19 cellular contexts compared by ENCODE assay signal in genomic region chr13:47708386-47708785, GRCh38.
DNase-seq lines count a peak whose midpoint lies in the region; ATAC-seq and TF ChIP-seq lines count a peak whose summit lies in the region.
"Had no signal": no experiment of that assay in that cellular context is flagged by ENCODE, and none has a peak within 500 bp of the region (broad histone marks: within the 10 kb centered on the region; RNA-seq: fewer than 3 reads in every experiment).

No MANE protein-coding gene starts in this region.

- H4K20me1 ChIP-seq in IMR-90 (ENCODE audit: insufficient read depth, low read length): no peaks in the 10 kb centered on the region

- no CpG with 5 or more reads among the region's 3 CpGs for WGBS in IMR-90 (ENCODE audit: extremely low coverage in 2 of 2, insufficient read length in 1 of 2), 2 experiments
- WGBS in mesodermal cell (ENCODE audit: insufficient coverage in 2 of 2), 2 experiments: 62 to 75% methylated on average over 2 of the region's 3 CpGs
- WGBS in sigmoid colon, 2 donors: 36 to 55% methylated on average over 3 of the region's 3 CpGs

- dilution Hi-C loops in IMR-90 (cut with HindIII; ENCODE audit: low sequenced_read_pairs, unreplicated experiment): no loop called here

- H2AK5ac ChIP-seq in IMR-90 (ENCODE audit: low read depth, low read length): no peak overlapping the region

- ATAC-seq in IMR-90 (ENCODE audit: low read depth) (no peak), upper lobe of right lung (no peak)
- ATAC-seq: left ventricle myocardium superior, psoas muscle had no signal

- no peaks in the 10 kb centered on the region for H3K9me1 ChIP-seq in IMR-90 (ENCODE audit: insufficient read depth, low read length)

- TF ChIP-seq CTCF in BJ (IDR thresholded peaks at IDR 0.05; ENCODE audit: insufficient read depth, low read depth, low read length) (no peak), IMR-90 (conservative IDR thresholded peaks at IDR 0.05; ENCODE audit: low read depth, low read length) (no peak), cardiac fibroblast (IDR thresholded peaks at IDR 0.05; ENCODE audit: low read depth, low read length) (no peak), upper lobe of right lung (IDR thresholded peaks at IDR 0.05) (no peak), sigmoid colon (IDR thresholded peaks at IDR 0.05) (no peak)

- no peak overlapping the region for H2BK15ac ChIP-seq in IMR-90 (ENCODE audit: low read depth, low read length)

- no peaks in the 10 kb centered on the region for H3K79me1 ChIP-seq in IMR-90 (ENCODE audit: low read depth in 1 of 2, low read length in 2 of 2)

- H3K4ac ChIP-seq in IMR-90 (ENCODE audit: low read depth, low read length): no peak overlapping the region

- no peak overlapping the region for H2AFZ ChIP-seq in IMR-90 (replicated peaks; ENCODE audit: low read length, poor library complexity)

- H3K4me2 ChIP-seq in IMR-90 (ENCODE audit: low read depth, low read length): no peak overlapping the region

- no peak overlapping the region for H3K9ac ChIP-seq in IMR-90 (ENCODE audit: low read depth, low read length)

- no peak overlapping the region for H2BK120ac ChIP-seq in IMR-90 (ENCODE audit: low read depth, low read length)

- H2BK20ac ChIP-seq in IMR-90 (ENCODE audit: low read depth, low read length): no peak overlapping the region

- DNase-seq in BJ (ENCODE audit: low read depth) (peak; percentile 17), IMR-90 (peak; percentile 49), cardiac fibroblast (ENCODE audit: low read depth in 2 of 2) (peak; percentile 2 to 71), upper lobe of right lung (no peak), occipital lobe (lab: John Stamatoyannopoulos, UW) (no peak), sigmoid colon (no peak)
- DNase-seq in stimulated activated CD4-positive, alpha-beta T cell treated with anti-CD3 and anti-CD28 coated beads, Interleukin-4, amount 100 ng/mL, for 4 hours: no peak
- DNase-seq: activated CD8-positive, alpha-beta memory T cell treated with anti-CD3 and anti-CD28 coated beads for 24 hours; amniotic stem cell; KG1; left ventricle myocardium superior; naive B cell; NCI-H1417; NCI-H524; psoas muscle; SW 1271 had no signal

- H3K56ac ChIP-seq in IMR-90 (ENCODE audit: extremely low read depth, insufficient read depth, low read length): no peak overlapping the region

- no peak overlapping the region for H2BK5ac ChIP-seq in IMR-90 (ENCODE audit: low read depth, low read length, poor library complexity, severe bottlenecking)

- POLR2A ChIA-PET in BJ (lab: Charles Lee): no interaction called here
- POLR2A ChIA-PET in IMR-90 (lab: Charles Lee; ENCODE audit: unreplicated experiment): no interaction called here

- H3K27ac ChIP-seq in IMR-90 (ENCODE audit: insufficient read depth, low read length) (no peak overlapping the region), mesodermal cell (ENCODE audit: low read depth, low read length, severe bottlenecking) (peak overlapping the region; percentile 20), upper lobe of right lung (no peak overlapping the region), sigmoid colon (no peak overlapping the region)
- H3K27ac ChIP-seq: coronary artery, psoas muscle, thoracic aorta had no signal

- H4K91ac ChIP-seq in IMR-90 (ENCODE audit: insufficient read depth, low read depth, low read length): no peak overlapping the region

- H3K27me3 ChIP-seq in BJ (ENCODE audit: control insufficient read depth, insufficient read depth, low read length): peaks cover 2% of the 10 kb centered on the region; the same call in 1 of the 2 replicates
- peaks cover 6% of the 10 kb centered on the region for H3K27me3 ChIP-seq in IMR-90 (ENCODE audit: control insufficient read depth, insufficient read depth, low read length)
- H3K27me3 ChIP-seq in upper lobe of right lung: no peaks in the 10 kb centered on the region
- no peaks in the 10 kb centered on the region for H3K27me3 ChIP-seq in sigmoid colon

- H3K4me3 ChIP-seq in BJ (ENCODE audit: low read depth, low read length) (no peak overlapping the region), IMR-90 (ENCODE audit: insufficient read depth, low read depth, low read length) (no peak overlapping the region), cardiac fibroblast (replicated peaks in 1 of 2; ENCODE audit: low read depth in 2 of 2, low read length in 2 of 2) (no peak overlapping the region), mesodermal cell (ENCODE audit: extremely low read depth, insufficient read depth, low read length, poor library complexity, severe bottlenecking) (no peak overlapping the region), upper lobe of right lung (no peak overlapping the region), sigmoid colon (no peak overlapping the region)
- H3K4me3 ChIP-seq: coronary artery, psoas muscle, thoracic aorta had no signal

- CTCF ChIA-PET in BJ (lab: Yijun Ruan, JAX): no interaction called here
- CTCF ChIA-PET in IMR-90 (lab: Yijun Ruan, JAX): no interaction called here

- no TSS peak for BruUV-seq in IMR-90 (replicated peaks; lab: Mats Ljungman, UMichigan)

- H3K4me1 ChIP-seq in IMR-90 (ENCODE audit: control insufficient read depth, insufficient read depth, low read length): no peaks in the 10 kb centered on the region
- peaks cover 7% of the 10 kb centered on the region for H3K4me1 ChIP-seq in mesodermal cell (ENCODE audit: control insufficient read depth, insufficient read depth, low read length, poor library complexity, severe bottlenecking)
- H3K4me1 ChIP-seq in upper lobe of right lung: no peaks in the 10 kb centered on the region
- no peaks in the 10 kb centered on the region for H3K4me1 ChIP-seq in sigmoid colon
- H3K4me1 ChIP-seq: psoas muscle had no signal

- H3K14ac ChIP-seq in IMR-90 (replicated peaks; ENCODE audit: low read depth, low read length): no peak overlapping the region

- intact Hi-C loops in IMR-90 (cut with micrococcal nuclease): no loop called here
- intact Hi-C loops in upper lobe of right lung (cut with DNase I): no loop called here
- intact Hi-C loops in sigmoid colon (cut with DNase I): no loop called here

- no peak overlapping the region; the same call in 1 of the 2 replicates for H3K23ac ChIP-seq in IMR-90 (ENCODE audit: low read depth, low read length)

- TF ChIP-seq RAD21 in IMR-90 (IDR thresholded peaks at IDR 0.05; ENCODE audit: low read length): no peak

- TF ChIP-seq EP300 in sigmoid colon (IDR thresholded peaks at IDR 0.05): no peak

- no peak overlapping the region for H4K5ac ChIP-seq in IMR-90 (ENCODE audit: low read depth, low read length)

- TF ChIP-seq POLR2A in IMR-90 (IDR thresholded peaks at IDR 0.05; ENCODE audit: low read depth, low read length) (no peak), sigmoid colon (IDR thresholded peaks at IDR 0.05) (no peak)

- H3K9me3 ChIP-seq in IMR-90 (ENCODE audit: control insufficient read depth, insufficient read depth, low read length) (no peaks in the 10 kb centered on the region; the same call in 1 of the 2 replicates), mesodermal cell (ENCODE audit: control insufficient read depth, low read length) (no peaks in the 10 kb centered on the region), upper lobe of right lung (no peaks in the 10 kb centered on the region), sigmoid colon (no peaks in the 10 kb centered on the region)
- H3K9me3 ChIP-seq: psoas muscle, thoracic aorta had no signal

- H3K36me3 ChIP-seq in BJ (ENCODE audit: control insufficient read depth, insufficient read depth, low read length) (no peaks in the 10 kb centered on the region), IMR-90 (ENCODE audit: control insufficient read depth, insufficient read depth, low read length) (no peaks in the 10 kb centered on the region), mesodermal cell (ENCODE audit: control insufficient read depth, insufficient read depth, low read length) (no peaks in the 10 kb centered on the region), upper lobe of right lung (no peaks in the 10 kb centered on the region), sigmoid colon (no peaks in the 10 kb centered on the region)
- H3K36me3 ChIP-seq: thoracic aorta had no signal

- no peak overlapping the region for H3K18ac ChIP-seq in IMR-90 (ENCODE audit: low read depth, low read length)

- H4K8ac ChIP-seq in IMR-90 (ENCODE audit: low read depth in 2 of 2, low read length in 2 of 2): no peak overlapping the region

- no peak overlapping the region for H2AK9ac ChIP-seq in IMR-90 (replicated peaks; ENCODE audit: low read depth, low read length, poor library complexity)

- in situ Hi-C loops in IMR-90 (cut with MboI; ENCODE audit: low sequenced_read_pairs): no loop called here

TF ChIP-seq in IMR-90, 13 proteins besides CTCF, POLR2A, EP300 and RAD21:
- no peak for TF ChIP-seq SMC3 (IDR thresholded peaks at IDR 0.05; ENCODE audit: low read depth, low read length)
- TF ChIP-seq CEBPB (IDR thresholded peaks at IDR 0.05; ENCODE audit: low read depth, low read length): peak; percentile 64
- no peak for TF ChIP-seq RFX5 (IDR thresholded peaks at IDR 0.05; ENCODE audit: low read depth, low read length)
TF ChIP-seq in IMR-90: peak in this region for 1.

Comparison
In these comparisons a context has a peak if more than half of its experiments do, and no peak if none do; other contexts are left out.
1. DNase-seq: peak in BJ (single experiment), IMR-90 (single experiment) and cardiac fibroblast (2 of 2); none in upper lobe of right lung (single experiment), occipital lobe (single experiment), stimulated activated CD4-positive, alpha-beta T cell treated with anti-CD3 and anti-CD28 coated beads, Interleukin-4, amount 100 ng/mL, for 4 hours (0 of 2) and sigmoid colon (single experiment).